ENCODE assay signal across 8 cellular contexts in genomic region chr10:46282460-46283216, GRCh38. TPM values are rescaled to one million over a fixed set of nuclear protein-coding genes. Genes with fewer than 3 reads are reported as not detected.
DNase-seq lines count a peak whose midpoint lies in the region; ATAC-seq, FAIRE-seq and TF ChIP-seq lines count a peak whose summit lies in the region.

No MANE protein-coding gene starts in this region.

- H3K27me3 ChIP-seq in BLaER1, result peaks cover 57% of the 10 kb centered on the region
- H3K27me3 ChIP-seq in HAP-1 (ENCODE audit: low read depth), result no peaks in the 10 kb centered on the region
- no peaks in the 10 kb centered on the region for H3K27me3 ChIP-seq in gastroesophageal sphincter
- H3K27me3 ChIP-seq in neuron (ENCODE audit: insufficient read depth, low read length), result peaks cover 42% of the 10 kb centered on the region

- H3K27me3 Mint-ChIP-seq in activated naive CD4-positive, alpha-beta T cell treated with anti-CD3 and anti-CD28 coated beads for 36 hours (ENCODE audit: low read depth), result no peaks in the 10 kb centered on the region

- no CpG with 5 or more reads among the region's 58 CpGs for WGBS in gastroesophageal sphincter (ENCODE audit: low coverage in 1 of 2), 2 donors

- no peaks in the 10 kb centered on the region for H3K36me3 Mint-ChIP-seq in activated naive CD4-positive, alpha-beta T cell treated with anti-CD3 and anti-CD28 coated beads for 36 hours (ENCODE audit: low read depth)

- H3K4me3 ChIP-seq in BLaER1 (peak overlapping the region; percentile 63), HAP-1 (peak overlapping the region; percentile 24), gastroesophageal sphincter (peak overlapping the region; percentile 39 to 61), neuron (ENCODE audit: low read length) (peak overlapping the region; percentile 33)

- H3K4me1 ChIP-seq in BLaER1 (peaks cover 29% of the 10 kb centered on the region), HAP-1 (0 out of 2 replicates have a peak, but pooled peaks cover 3% of the 10 kb centered on the region), gastroesophageal sphincter (peaks cover 0 to 30% (median 12%) of the 10 kb centered on the region in 3 donors), neuron (ENCODE audit: insufficient read depth, low read length) (no peaks in the 10 kb centered on the region)

- peaks cover 19% of the 10 kb centered on the region for H3K4me1 Mint-ChIP-seq in activated naive CD4-positive, alpha-beta T cell treated with anti-CD3 and anti-CD28 coated beads for 36 hours (ENCODE audit: low read depth)

- TF ChIP-seq CTCF in gastroesophageal sphincter (IDR thresholded peaks at IDR 0.05), result peak in 2 of 4 experiments; percentile 27 to 31

- peak overlapping the region; percentile 26; the same call in 1 of the 2 replicates for H3K9ac ChIP-seq in BLaER1

- no peak overlapping the region for H2AFZ ChIP-seq in neuron (ENCODE audit: low read depth, low read length)

- no peak for TF ChIP-seq EP300 in gastroesophageal sphincter (IDR thresholded peaks at IDR 0.05)

- no peaks in the 10 kb centered on the region for H3K9me3 Mint-ChIP-seq in activated naive CD4-positive, alpha-beta T cell treated with anti-CD3 and anti-CD28 coated beads for 36 hours

- H3K9me3 ChIP-seq in BLaER1 (no peaks in the 10 kb centered on the region), HAP-1 (no peaks in the 10 kb centered on the region), gastroesophageal sphincter (no peaks in the 10 kb centered on the region), neuron (ENCODE audit: low read length) (no peaks in the 10 kb centered on the region)

- H3K4me3 Mint-ChIP-seq in activated naive CD4-positive, alpha-beta T cell treated with anti-CD3 and anti-CD28 coated beads for 36 hours, result peak overlapping the region; percentile 91

- no peak for TF ChIP-seq POLR2A in gastroesophageal sphincter (IDR thresholded peaks at IDR 0.05)

- ATAC-seq in gastroesophageal sphincter, result peak; percentile 92

- H3K27ac ChIP-seq in BLaER1 (no peak overlapping the region), gastroesophageal sphincter (peak overlapping the region in 3 of 4 donors; percentile 58 to 80 (median 68))

- no peak overlapping the region for H3K27ac Mint-ChIP-seq in activated naive CD4-positive, alpha-beta T cell treated with anti-CD3 and anti-CD28 coated beads for 36 hours

- FAIRE-seq in RCC 7860 (lab: Jason Lieb, UNC), result no peak

- intact Hi-C loops in activated naive CD4-positive, alpha-beta T cell treated with anti-CD3 and anti-CD28 coated beads for 36 hours (cut with micrococcal nuclease), result loop anchor here (5.0 kb wide), 1 partner anchor 250 kb away; the partner anchor contains the start of gene NCOA4

- in situ Hi-C loops in HAP-1 (cut with MboI; ENCODE audit: low sequenced_read_pairs), result loop anchor here (5.0 kb wide), 2 partner anchors 175 to 1100 kb away; partner anchors contain the start of gene ZNF488

- DNase-seq in HAP-1 (ENCODE audit: low spot score in 2 of 2) (peak; percentile 57 to 87), RCC 7860 (ENCODE audit: low spot score) (peak; percentile 70), superior temporal gyrus (ENCODE audit: extremely low spot score) (peak; percentile 87), NCI-H2107 treated with DMSO at 0.1 percent for 48 hours (lab: John Stamatoyannopoulos, UW; ENCODE audit: unreplicated experiment) (no peak)
- DNase-seq in activated naive CD4-positive, alpha-beta T cell treated with anti-CD3 and anti-CD28 coated beads for 36 hours, result no peak

- CTCF ChIA-PET in activated naive CD4-positive, alpha-beta T cell treated with anti-CD3 and anti-CD28 coated beads for 36 hours (lab: Charles Lee), result interaction anchor here (1.0 to 1.5 kb wide), 3 partner anchors 12 to 53 kb away, joined by 3 to 4 read pairs (median 3); no protein-coding TSS in a partner anchor

- peak overlapping the region; percentile 82 for H3K4me2 ChIP-seq in BLaER1

- H3K36me3 ChIP-seq in BLaER1 (no peaks in the 10 kb centered on the region), HAP-1 (replicated peaks) (no peaks in the 10 kb centered on the region), gastroesophageal sphincter (no peaks in the 10 kb centered on the region), neuron (ENCODE audit: insufficient read depth, low read length) (no peaks in the 10 kb centered on the region)

- H4K20me1 ChIP-seq in BLaER1, result peaks cover 4% of the 10 kb centered on the region; the same call in 1 of the 2 replicates

RNA-seq across cellular contexts. Expression of gene ANTXRL, which starts 4.2 kb away (rescaled TPM):
- not detected for total RNA-seq in activated naive CD4-positive, alpha-beta T cell treated with anti-CD3 and anti-CD28 coated beads for 36 hours
- not detected for total RNA-seq in gastroesophageal sphincter

Comparison
In these comparisons a context has a peak if more than half of its experiments do, and no peak if none do; other contexts are left out.
1. DNase-seq: peak in HAP-1 (2 of 2), RCC 7860 (single experiment) and superior temporal gyrus (single experiment); none in activated naive CD4-positive, alpha-beta T cell treated with anti-CD3 and anti-CD28 coated beads for 36 hours (single experiment) and NCI-H2107 treated with DMSO at 0.1 percent for 48 hours (single experiment).
2. Peak in every context shown above with its lines, with median percentiles within 50 percentile points of each other: H3K4me3 ChIP-seq.